Comparison of ENCODE assay signal across 1 cellular context in the genomic region with DNA sequence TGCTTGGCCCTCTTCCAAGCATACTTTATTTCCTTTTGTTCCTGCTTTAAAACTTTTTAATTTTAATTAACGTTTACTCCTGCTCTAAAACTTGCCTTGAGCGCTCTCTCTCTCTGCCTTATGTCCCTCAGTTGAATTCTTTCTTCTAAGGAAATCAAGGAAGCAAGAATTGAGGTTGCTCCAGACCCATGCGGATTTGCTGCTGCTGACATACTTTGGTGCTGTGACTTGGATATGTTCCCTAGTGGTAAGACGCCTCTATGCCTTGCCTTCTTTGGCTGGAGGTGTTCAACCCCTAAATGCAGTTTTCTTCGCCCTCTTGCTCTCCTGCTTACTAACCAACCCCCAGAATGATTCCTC.
TF ChIP-seq lines count a peak whose summit lies in the region.

No MANE protein-coding gene starts in this region.

TF ChIP-seq in GM23338, 12 proteins besides CTCF, POLR2A, EP300 and RAD21:
- TF ChIP-seq ETS1 (IDR thresholded peaks at IDR 0.05) (no peak), ZNF114 (CRISPR knock-in tag; IDR thresholded peaks at IDR 0.05) (no peak), NANOG (IDR thresholded peaks at IDR 0.05; ENCODE audit: borderline replicate concordance) (no peak), STAT1 (IDR thresholded peaks at IDR 0.05; ENCODE audit: unreplicated experiment) (no peak)
